19 cellular contexts compared by ENCODE assay signal in the genomic region with DNA sequence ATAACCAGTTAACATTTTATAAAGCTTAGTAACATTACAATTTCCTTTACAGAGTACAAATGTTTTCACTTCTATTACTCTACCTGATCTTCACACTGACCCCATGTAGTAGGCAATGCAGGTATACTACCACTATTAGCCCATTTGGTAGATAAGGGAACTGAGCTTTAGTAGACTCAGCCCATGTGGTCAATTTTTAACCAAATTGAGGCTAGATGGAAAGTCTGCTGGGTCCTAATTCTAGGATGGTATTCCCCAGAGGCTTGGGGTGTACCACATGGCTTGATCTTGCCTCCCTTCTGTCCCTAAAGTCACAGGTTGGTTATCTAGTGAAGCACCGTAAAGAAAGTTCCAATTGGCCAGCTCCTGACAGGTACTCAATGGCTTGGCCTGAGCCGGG. TPM values are rescaled to one million over a fixed set of nuclear protein-coding genes. Genes with fewer than 3 reads are reported as not detected.
DNase-seq lines count a peak whose midpoint lies in the region; ATAC-seq, FAIRE-seq and TF ChIP-seq lines count a peak whose summit lies in the region.
"Had no signal": no experiment of that assay in that cellular context is flagged by ENCODE, and none has a peak within 500 bp of the region (broad histone marks: within the 10 kb centered on the region; RNA-seq: fewer than 3 reads in every experiment).

No MANE protein-coding gene starts in this region.

- no peak for TF ChIP-seq POLR2A in A549 (IDR thresholded peaks at IDR 0.05; ENCODE audit: low read length)

- H3K36me3 Mint-ChIP-seq in activated naive CD4-positive, alpha-beta T cell treated with anti-CD3 and anti-CD28 coated beads, Interleukin-2, amount 10 ng/mL, durations not matched to agents 7 days and 5 days = no peaks in the 10 kb centered on the region
- H3K36me3 Mint-ChIP-seq: naive thymus-derived CD4-positive, alpha-beta T cell had no signal

- H3K27ac ChIP-seq in A549 = 0 out of 6 replicates have a peak overlapping the region, but pooled peaks of 1 of the 2 experiments have one; percentile 24
- peak overlapping the region; percentile 10 for H3K27ac ChIP-seq in layer of hippocampus (ENCODE audit: low read depth, low read length)
- H3K27ac ChIP-seq: parathyroid adenoma, transverse colon had no signal

- POLR2A ChIA-PET in A549 (lab: Yijun Ruan, JAX) = interaction anchor here (0.5 kb wide), 1 partner anchor 12 kb away, joined by 3 read pairs; no protein-coding TSS in a partner anchor

- no peaks in the 10 kb centered on the region for H3K9me3 Mint-ChIP-seq in activated naive CD4-positive, alpha-beta T cell treated with anti-CD3 and anti-CD28 coated beads, Interleukin-2, amount 10 ng/mL, durations not matched to agents 7 days and 5 days
- H3K9me3 Mint-ChIP-seq: activated T-helper 1 cell treated with anti-CD3 and anti-CD28 coated beads, Interleukin-12 subunit alpha, Interleukin-12 subunit beta, Interleukin-2, Interleukin-4 antibody, amounts not matched to agents 30 ng/mL and 10 ng/mL and 1 ng/mL, durations not matched to agents 14 hours and 24 hours and 36 hours; central memory CD8-positive, alpha-beta T cell; effector memory CD8-positive, alpha-beta T cell; naive thymus-derived CD4-positive, alpha-beta T cell had no signal

- H3K27ac Mint-ChIP-seq in activated naive CD4-positive, alpha-beta T cell treated with anti-CD3 and anti-CD28 coated beads, Interleukin-2, amount 10 ng/mL, durations not matched to agents 7 days and 5 days = no peak overlapping the region
- H3K27ac Mint-ChIP-seq: activated T-helper 1 cell treated with anti-CD3 and anti-CD28 coated beads, Interleukin-12 subunit alpha, Interleukin-12 subunit beta, Interleukin-2, Interleukin-4 antibody, amounts not matched to agents 30 ng/mL and 10 ng/mL and 1 ng/mL, durations not matched to agents 14 hours and 24 hours and 36 hours; effector memory CD8-positive, alpha-beta T cell; naive thymus-derived CD4-positive, alpha-beta T cell had no signal

- peaks cover 84% of the 10 kb centered on the region for H3K27me3 Mint-ChIP-seq in activated naive CD4-positive, alpha-beta T cell treated with anti-CD3 and anti-CD28 coated beads, Interleukin-2, amount 10 ng/mL, durations not matched to agents 7 days and 5 days

- TF ChIP-seq RAD21 in A549 (conservative IDR thresholded peaks at IDR 0.05 in 1 of 2, IDR thresholded peaks at IDR 0.05 in 1 of 2) = no peak

- H3K4me3 ChIP-seq in A549 = no peak overlapping the region
- H3K4me3 ChIP-seq: heart left ventricle, transverse colon had no signal

- no peak for FAIRE-seq in A549 (lab: Jason Lieb, UNC)
- FAIRE-seq: H54, small intestine had no signal

- H3K4me2 ChIP-seq in A549 = peak overlapping the region; percentile 35; the same call in 1 of the 3 replicates

- no peaks in the 10 kb centered on the region for H3K27me3 ChIP-seq in layer of hippocampus (ENCODE audit: control insufficient read depth, insufficient read depth, low read length)

- 100% methylated on average over 2 of the region's 2 CpGs for whole genome bisulfite sequencing in A549 (ENCODE audit: missing lambda C conversion rate)

- no peak overlapping the region for H3K4me3 Mint-ChIP-seq in activated naive CD4-positive, alpha-beta T cell treated with anti-CD3 and anti-CD28 coated beads, Interleukin-2, amount 10 ng/mL, durations not matched to agents 7 days and 5 days
- H3K4me3 Mint-ChIP-seq: activated T-helper 1 cell treated with anti-CD3 and anti-CD28 coated beads, Interleukin-12 subunit alpha, Interleukin-12 subunit beta, Interleukin-2, Interleukin-4 antibody, amounts not matched to agents 30 ng/mL and 10 ng/mL and 1 ng/mL, durations not matched to agents 14 hours and 24 hours and 36 hours; central memory CD8-positive, alpha-beta T cell; effector memory CD8-positive, alpha-beta T cell; naive thymus-derived CD4-positive, alpha-beta T cell had no signal

- TF ChIP-seq EP300 in A549 (IDR thresholded peaks at IDR 0.05) = no peak

- no peaks in the 10 kb centered on the region for H3K4me1 Mint-ChIP-seq in activated naive CD4-positive, alpha-beta T cell treated with anti-CD3 and anti-CD28 coated beads, Interleukin-2, amount 10 ng/mL, durations not matched to agents 7 days and 5 days
- H3K4me1 Mint-ChIP-seq: central memory CD8-positive, alpha-beta T cell had no signal

- TF ChIP-seq CTCF in A549 (IDR thresholded peaks at IDR 0.05) = no peak

- no peaks in the 10 kb centered on the region for H3K9me3 ChIP-seq in A549
- H3K9me3 ChIP-seq: heart left ventricle, transverse colon had no signal

- CTCF ChIA-PET in A549 (lab: Yijun Ruan, JAX) = interaction anchor here (0.6 to 19.0 kb wide), 10 partner anchors 11 to 225 kb away, joined by 3 to 175 read pairs (median 6); partner anchors contain the start of gene RASGRP2
- CTCF ChIA-PET in activated naive CD4-positive, alpha-beta T cell treated with anti-CD3 and anti-CD28 coated beads, Interleukin-2, amount 10 ng/mL, durations not matched to agents 7 days and 5 days (lab: Charles Lee) = interaction anchor here (1.1 to 1.5 kb wide), 3 partner anchors 13 to 227 kb away, joined by 3 read pairs; no protein-coding TSS in a partner anchor

- peaks cover 12% of the 10 kb centered on the region for H3K4me1 ChIP-seq in A549
- H3K4me1 ChIP-seq: parathyroid adenoma had no signal

- ATAC-seq in A549 = 0 out of 6 replicates have a peak, but pooled peaks of 1 of the 2 experiments have one; percentile 8
- peak; percentile 56 for ATAC-seq in GM19043 (IDR thresholded peaks at IDR 0.05; ENCODE audit: low read depth, unreplicated experiment)
- ATAC-seq in HG03066 (IDR thresholded peaks at IDR 0.05; ENCODE audit: low read depth, unreplicated experiment) = peak; percentile 51
- ATAC-seq: effector memory CD8-positive, alpha-beta T cell had no signal

- DNase-seq in A549 (ENCODE audit: low read depth in 1 of 2, low spot score in 1 of 2) (no peak), D341Med (ENCODE audit: low spot score) (no peak), NCI-H187 treated with DMSO at 0.1 percent for 48 hours (lab: John Stamatoyannopoulos, UW) (no peak)
- DNase-seq in activated naive CD4-positive, alpha-beta T cell treated with anti-CD3 and anti-CD28 coated beads, Interleukin-2, amount 10 ng/mL, durations not matched to agents 7 days and 5 days = no peak
- DNase-seq in activated naive CD4-positive, alpha-beta T cell (lab: John Stamatoyannopoulos, UW) = no peak
- DNase-seq: activated CD8-positive, alpha-beta memory T cell treated with anti-CD3 and anti-CD28 coated beads for 24 hours; effector memory CD8-positive, alpha-beta T cell; naive thymus-derived CD4-positive, alpha-beta T cell; small intestine; T-helper 1 cell; transverse colon had no signal

TF ChIP-seq in A549, 52 proteins besides CTCF, POLR2A, EP300 and RAD21:
- no peak for TF ChIP-seq SREBF2 (IDR thresholded peaks at IDR 0.05)
- TF ChIP-seq FOSL2 (IDR thresholded peaks at IDR 0.05) = no peak
- TF ChIP-seq FOSL2 (CRISPR knock-in tag; IDR thresholded peaks at IDR 0.05) = no peak
- no peak for TF ChIP-seq NPAS2 (CRISPR knock-in tag; IDR thresholded peaks at IDR 0.05; ENCODE audit: borderline replicate concordance)
- TF ChIP-seq HMGXB4 (CRISPR knock-in tag; IDR thresholded peaks at IDR 0.05; ENCODE audit: borderline replicate concordance) = no peak
- TF ChIP-seq CBX2 (IDR thresholded peaks at IDR 0.05; ENCODE audit: borderline replicate concordance, low read depth) = no peak
- TF ChIP-seq REST (IDR thresholded peaks at IDR 0.05) = no peak
- no peak for TF ChIP-seq RNF2 (IDR thresholded peaks at IDR 0.05; ENCODE audit: borderline replicate concordance, low read depth)
- no peak for TF ChIP-seq TP53 (CRISPR knock-in tag; IDR thresholded peaks at IDR 0.05)

RNA-seq across cellular contexts. Expression of gene NRXN2, which starts 48.2 kb away (rescaled TPM):
- polyA plus RNA-seq in A549 (2011; rRNA removed) (not detected in 2 replicates), A549 (2017; fragmentation: RNase III; extraction: RNeasy Plus Mini Kit Qiagen cat#74134 plus additional on column Dnase treatment) (0.04 to 0.17 TPM (median 0.07 TPM) in 3 replicates)
- polyA plus RNA-seq in A549 (2012; cell fraction: cytosol; rRNA removed) = 0.06 and 0.11 TPM in 2 replicates
- polyA plus RNA-seq in A549 (2012; cell fraction: nucleus; rRNA removed) = 0.01 and 0.02 TPM in 2 replicates
- not detected in 2 replicates for polyA minus RNA-seq in A549 (2011; rRNA and poly(A)+ RNA removed)
- polyA plus RNA-seq: naive thymus-derived CD4-positive, alpha-beta T cell had no signal
